Comparison of ENCODE assay signal across 1 cellular context in genomic region chr18:11849845-11850747, GRCh38.
TF ChIP-seq lines count a peak whose summit lies in the region.

No MANE protein-coding gene starts in this region.

TF ChIP-seq in A549, 52 proteins besides CTCF, POLR2A, EP300 and RAD21 (continued from another document):
- no peak for TF ChIP-seq HMGXB4 (CRISPR knock-in tag; IDR thresholded peaks at IDR 0.05; ENCODE audit: borderline replicate concordance)
- no peak for TF ChIP-seq BHLHE40 (IDR thresholded peaks at IDR 0.05; ENCODE audit: low read depth, low read length)
- no peak for TF ChIP-seq CHD2 (IDR thresholded peaks at IDR 0.05; ENCODE audit: low read length, partially characterized antibody)
- TF ChIP-seq EHF (CRISPR knock-in tag; IDR thresholded peaks at IDR 0.05): no peak
- no peak for TF ChIP-seq ZC3H11A (IDR thresholded peaks at IDR 0.05)
- TF ChIP-seq MYC (IDR thresholded peaks at IDR 0.05; ENCODE audit: borderline replicate concordance, low read length): no peak
- TF ChIP-seq HOXB5 (CRISPR knock-in tag; IDR thresholded peaks at IDR 0.05): peak; percentile 36; the same call in 1 of the 2 replicates
- no peak for TF ChIP-seq RFX5 (IDR thresholded peaks at IDR 0.05)
- peak in 1 of 2 experiments; percentile 48; a peak in 2 of 5 replicates for TF ChIP-seq JUN (IDR thresholded peaks at IDR 0.05)
- TF ChIP-seq ZSCAN20 (CRISPR knock-in tag; IDR thresholded peaks at IDR 0.05): no peak
- TF ChIP-seq CHD4 (IDR thresholded peaks at IDR 0.05; ENCODE audit: borderline replicate concordance): no peak
- no peak for TF ChIP-seq SREBF2 (IDR thresholded peaks at IDR 0.05)
- TF ChIP-seq ATOH8 (CRISPR knock-in tag; IDR thresholded peaks at IDR 0.05; ENCODE audit: low read depth): no peak
- TF ChIP-seq NPAS2 (CRISPR knock-in tag; IDR thresholded peaks at IDR 0.05; ENCODE audit: borderline replicate concordance): no peak
- no peak for TF ChIP-seq RARB (CRISPR knock-in tag; IDR thresholded peaks at IDR 0.05)
- TF ChIP-seq NR3C1 (IDR thresholded peaks at IDR 0.05): no peak
- TF ChIP-seq HOXB13 (CRISPR knock-in tag; IDR thresholded peaks at IDR 0.05; ENCODE audit: low read depth): no peak; the same call in none of the 2 replicates
- TF ChIP-seq GATA3 (IDR thresholded peaks at IDR 0.05; ENCODE audit: borderline replicate concordance): no peak
- peak; percentile 72 for TF ChIP-seq MAX (IDR thresholded peaks at IDR 0.05)
- TF ChIP-seq HES2 (IDR thresholded peaks at IDR 0.05): no peak
- TF ChIP-seq ZFP36 (IDR thresholded peaks at IDR 0.05; ENCODE audit: borderline replicate concordance, partially characterized antibody): no peak
- no peak for TF ChIP-seq REST (IDR thresholded peaks at IDR 0.05)
- TF ChIP-seq KDM1A (IDR thresholded peaks at IDR 0.05; ENCODE audit: low read depth): no peak
- TF ChIP-seq ELK1 (IDR thresholded peaks at IDR 0.05; ENCODE audit: low read depth, low read length): no peak
- TF ChIP-seq PHF8 (IDR thresholded peaks at IDR 0.05; ENCODE audit: borderline replicate concordance, low read depth): no peak
- no peak for TF ChIP-seq POLR2AphosphoS2 (conservative IDR thresholded peaks at IDR 0.05; ENCODE audit: low read length)
- no peak for TF ChIP-seq CBX2 (IDR thresholded peaks at IDR 0.05; ENCODE audit: borderline replicate concordance, low read depth)
- TF ChIP-seq MAZ (IDR thresholded peaks at IDR 0.05; ENCODE audit: borderline replicate concordance, low read depth, low read length): no peak
- no peak for TF ChIP-seq FOSB (CRISPR knock-in tag; IDR thresholded peaks at IDR 0.05)
- TF ChIP-seq TP53 (CRISPR knock-in tag; IDR thresholded peaks at IDR 0.05): no peak
- TF ChIP-seq ESRRA (IDR thresholded peaks at IDR 0.05; ENCODE audit: borderline replicate concordance, low read length): no peak
- no peak for TF ChIP-seq BCL3 (IDR thresholded peaks at IDR 0.05)
- no peak for TF ChIP-seq EHMT2 (IDR thresholded peaks at IDR 0.05; ENCODE audit: low read depth)
- TF ChIP-seq CEBPB (IDR thresholded peaks at IDR 0.05): peak in 1 of 2 experiments; percentile 10; a peak in 2 of 4 replicates
- TF ChIP-seq NFE2L2 (conservative IDR thresholded peaks at IDR 0.05; ENCODE audit: low read length): no peak
- no peak for TF ChIP-seq ZNF302 (CRISPR knock-in tag; IDR thresholded peaks at IDR 0.05)
